In the genomic region with DNA sequence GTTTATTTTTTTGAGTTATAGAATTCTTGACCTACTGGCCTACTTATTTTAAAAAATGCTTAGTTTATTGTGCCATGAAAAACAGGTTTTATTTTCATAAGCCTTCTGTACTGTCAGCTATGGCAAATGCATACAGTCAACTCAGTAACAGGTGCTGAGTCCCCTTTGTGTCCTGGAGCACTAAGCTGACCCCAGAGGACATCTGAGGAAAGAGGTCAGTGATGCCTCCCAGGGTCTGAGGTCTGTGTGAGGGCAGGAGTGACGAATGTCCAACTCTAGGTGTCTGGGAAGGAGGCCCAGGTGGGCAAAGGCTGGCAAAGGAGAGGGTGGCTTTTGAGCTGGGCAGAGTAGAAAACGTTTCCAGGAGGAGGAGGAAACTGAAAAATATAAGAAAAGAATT, we compare ENCODE assay signal across 14 cellular contexts. TPM values are rescaled to one million over a fixed set of nuclear protein-coding genes. Genes with fewer than 3 reads are reported as not detected.
DNase-seq lines count a peak whose midpoint lies in the region; ATAC-seq and TF ChIP-seq lines count a peak whose summit lies in the region.
"Had no signal": no experiment of that assay in that cellular context is flagged by ENCODE, and none has a peak within 500 bp of the region (broad histone marks: within the 10 kb centered on the region; RNA-seq: fewer than 3 reads in every experiment).

No MANE protein-coding gene starts in this region.

- CTCF ChIA-PET in CD8-positive, alpha-beta T cell (lab: Charles Lee): interaction anchor here (0.7 to 1.6 kb wide), 3 partner anchors 7 to 113 kb away, joined by 3 to 4 read pairs (median 3); no protein-coding TSS in a partner anchor

- TF ChIP-seq CTCF in CD8-positive, alpha-beta T cell (IDR thresholded peaks at IDR 0.05): no peak
- no peak for TF ChIP-seq CTCF in neural crest cell (conservative IDR thresholded peaks at IDR 0.05)

- H3K36me3 ChIP-seq in CD8-positive, alpha-beta T cell (ENCODE audit: insufficient read depth, low read length): peaks cover 5% of the 10 kb centered on the region

- no peaks in the 10 kb centered on the region for H3K4me1 ChIP-seq in CD8-positive, alpha-beta T cell (ENCODE audit: insufficient read depth, low read length)
- H3K4me1 ChIP-seq: BLaER1 had no signal

- H3K27me3 ChIP-seq in CD8-positive, alpha-beta T cell (ENCODE audit: insufficient read depth, low read length): no peaks in the 10 kb centered on the region
- H3K27me3 ChIP-seq: BLaER1 had no signal

- intact Hi-C loops in CD8-positive, alpha-beta T cell (cut with DNase I, micrococcal nuclease): loop anchor here in 1 of 2 experiments (10.0 kb wide), 1 partner anchor 1114 kb away; no protein-coding TSS in a partner anchor

- no peak overlapping the region for H3K4me3 ChIP-seq in CD8-positive, alpha-beta T cell (ENCODE audit: low read depth, low read length)
- H3K4me3 ChIP-seq: BLaER1, GM23248, HAP-1 had no signal

- no peak for ATAC-seq in activated naive CD8-positive, alpha-beta T cell treated with anti-CD3 and anti-CD28 coated beads, Interleukin-2, amount 50 U/mL, for 24 hours
- no peak for ATAC-seq in CD8-positive, alpha-beta T cell
- no peak for ATAC-seq in stimulated activated naive B cell treated with anti-CD40 and anti-IgM and Interleukin-4, amounts not matched to agents 10 μg/mL and 1 μg/mL and 100 μg/mL, for 72 hours (replicated peaks)
- no peak for ATAC-seq in GM21786 (IDR thresholded peaks at IDR 0.05; ENCODE audit: unreplicated experiment)

- H3K4me3 Mint-ChIP-seq in activated naive CD8-positive, alpha-beta T cell treated with anti-CD3 and anti-CD28 coated beads, Interleukin-2, amount 50 U/mL, for 24 hours: no peak overlapping the region
- no peak overlapping the region for H3K4me3 Mint-ChIP-seq in activated naive CD8-positive, alpha-beta T cell treated with anti-CD3 and anti-CD28 coated beads for 36 hours
- H3K4me3 Mint-ChIP-seq in CD8-positive, alpha-beta T cell: no peak overlapping the region
- H3K4me3 Mint-ChIP-seq in neural crest cell: peak overlapping the region; percentile 22
- H3K4me3 Mint-ChIP-seq in stimulated activated naive B cell treated with anti-CD40 and anti-IgM and Interleukin-4, amounts not matched to agents 10 μg/mL and 1 μg/mL and 100 μg/mL, for 72 hours: no peak overlapping the region
- H3K4me3 Mint-ChIP-seq: CD14-positive monocyte; CD8-positive, alpha-beta memory T cell had no signal

- H3K9me3 Mint-ChIP-seq in activated naive CD8-positive, alpha-beta T cell treated with anti-CD3 and anti-CD28 coated beads, Interleukin-2, amount 50 U/mL, for 24 hours: no peaks in the 10 kb centered on the region
- H3K9me3 Mint-ChIP-seq in activated naive CD8-positive, alpha-beta T cell treated with anti-CD3 and anti-CD28 coated beads for 36 hours: no peaks in the 10 kb centered on the region
- no peaks in the 10 kb centered on the region for H3K9me3 Mint-ChIP-seq in CD8-positive, alpha-beta T cell
- H3K9me3 Mint-ChIP-seq in neural crest cell: no peaks in the 10 kb centered on the region
- H3K9me3 Mint-ChIP-seq in stimulated activated naive B cell treated with anti-CD40 and anti-IgM and Interleukin-4, amounts not matched to agents 10 μg/mL and 1 μg/mL and 100 μg/mL, for 72 hours: no peaks in the 10 kb centered on the region
- H3K9me3 Mint-ChIP-seq: CD14-positive monocyte; CD8-positive, alpha-beta memory T cell had no signal

- POLR2A ChIA-PET in CD8-positive, alpha-beta T cell (lab: Charles Lee): no interaction called here

- no peak for DNase-seq in activated naive CD8-positive, alpha-beta T cell treated with anti-CD3 and anti-CD28 coated beads, Interleukin-2, amount 50 U/mL, for 24 hours
- DNase-seq in activated naive CD8-positive, alpha-beta T cell treated with anti-CD3 and anti-CD28 coated beads for 36 hours: no peak
- no peak for DNase-seq in CD8-positive, alpha-beta T cell
- DNase-seq in neural crest cell (ENCODE audit: low read depth, low spot score): no peak
- no peak for DNase-seq in stimulated activated naive B cell treated with anti-CD40 and anti-IgM and Interleukin-4, amounts not matched to agents 10 μg/mL and 1 μg/mL and 100 μg/mL, for 72 hours
- DNase-seq in dedifferentiated amniotic fluid mesenchymal stem cell (ENCODE audit: extremely low spot score): no peak
- DNase-seq: 8988T; CD8-positive, alpha-beta memory T cell; COR-L47; GM23248 had no signal

- peaks cover 33% of the 10 kb centered on the region for H3K36me3 Mint-ChIP-seq in activated naive CD8-positive, alpha-beta T cell treated with anti-CD3 and anti-CD28 coated beads, Interleukin-2, amount 50 U/mL, for 24 hours (ENCODE audit: low read depth)
- peaks cover 22% of the 10 kb centered on the region for H3K36me3 Mint-ChIP-seq in activated naive CD8-positive, alpha-beta T cell treated with anti-CD3 and anti-CD28 coated beads for 36 hours
- peaks cover 55% of the 10 kb centered on the region for H3K36me3 Mint-ChIP-seq in CD8-positive, alpha-beta T cell
- peaks cover 13% of the 10 kb centered on the region for H3K36me3 Mint-ChIP-seq in neural crest cell (ENCODE audit: low read depth)
- peaks cover 33 to 49% of the 10 kb centered on the region in 2 donors for H3K36me3 Mint-ChIP-seq in stimulated activated naive B cell treated with anti-CD40 and anti-IgM and Interleukin-4, amounts not matched to agents 10 μg/mL and 1 μg/mL and 100 μg/mL, for 72 hours

- H3K27ac ChIP-seq in CD8-positive, alpha-beta T cell (ENCODE audit: low read depth, low read length): no peak overlapping the region
- H3K27ac ChIP-seq: BLaER1, GM23248 had no signal

- H3K27ac Mint-ChIP-seq in activated naive CD8-positive, alpha-beta T cell treated with anti-CD3 and anti-CD28 coated beads, Interleukin-2, amount 50 U/mL, for 24 hours: peak overlapping the region; percentile 33
- H3K27ac Mint-ChIP-seq in activated naive CD8-positive, alpha-beta T cell treated with anti-CD3 and anti-CD28 coated beads for 36 hours: no peak overlapping the region
- peak overlapping the region; percentile 37 for H3K27ac Mint-ChIP-seq in CD8-positive, alpha-beta T cell
- no peak overlapping the region for H3K27ac Mint-ChIP-seq in neural crest cell (ENCODE audit: unreplicated experiment)
- peak overlapping the region; percentile 0 for H3K27ac Mint-ChIP-seq in stimulated activated naive B cell treated with anti-CD40 and anti-IgM and Interleukin-4, amounts not matched to agents 10 μg/mL and 1 μg/mL and 100 μg/mL, for 72 hours
- H3K27ac Mint-ChIP-seq: CD8-positive, alpha-beta memory T cell had no signal

- no peaks in the 10 kb centered on the region for H3K4me1 Mint-ChIP-seq in activated naive CD8-positive, alpha-beta T cell treated with anti-CD3 and anti-CD28 coated beads, Interleukin-2, amount 50 U/mL, for 24 hours
- H3K4me1 Mint-ChIP-seq in activated naive CD8-positive, alpha-beta T cell treated with anti-CD3 and anti-CD28 coated beads for 36 hours: peaks cover under 1% of the 10 kb centered on the region
- no peaks in the 10 kb centered on the region for H3K4me1 Mint-ChIP-seq in CD8-positive, alpha-beta T cell (ENCODE audit: low read depth)
- H3K4me1 Mint-ChIP-seq in neural crest cell: no peaks in the 10 kb centered on the region
- H3K4me1 Mint-ChIP-seq in stimulated activated naive B cell treated with anti-CD40 and anti-IgM and Interleukin-4, amounts not matched to agents 10 μg/mL and 1 μg/mL and 100 μg/mL, for 72 hours: no peaks in the 10 kb centered on the region
- H3K4me1 Mint-ChIP-seq: CD14-positive monocyte; CD8-positive, alpha-beta memory T cell had no signal

- no peaks in the 10 kb centered on the region for H3K9me3 ChIP-seq in CD8-positive, alpha-beta T cell (ENCODE audit: low read length)
- H3K9me3 ChIP-seq: BLaER1, HAP-1 had no signal

- no peaks in the 10 kb centered on the region for H3K27me3 Mint-ChIP-seq in activated naive CD8-positive, alpha-beta T cell treated with anti-CD3 and anti-CD28 coated beads, Interleukin-2, amount 50 U/mL, for 24 hours
- H3K27me3 Mint-ChIP-seq in activated naive CD8-positive, alpha-beta T cell treated with anti-CD3 and anti-CD28 coated beads for 36 hours: no peaks in the 10 kb centered on the region
- H3K27me3 Mint-ChIP-seq in CD8-positive, alpha-beta T cell (ENCODE audit: low read depth): no peaks in the 10 kb centered on the region
- H3K27me3 Mint-ChIP-seq in neural crest cell (ENCODE audit: low read depth): no peaks in the 10 kb centered on the region
- H3K27me3 Mint-ChIP-seq in stimulated activated naive B cell treated with anti-CD40 and anti-IgM and Interleukin-4, amounts not matched to agents 10 μg/mL and 1 μg/mL and 100 μg/mL, for 72 hours: no peaks in the 10 kb centered on the region
- H3K27me3 Mint-ChIP-seq: CD8-positive, alpha-beta memory T cell had no signal

RNA-seq across cellular contexts. Expression of gene TMEM201, which starts 7.8 kb away (rescaled TPM):
- 10 to 100 TPM; 31.6 to 32.2 TPM for total RNA-seq in activated naive CD8-positive, alpha-beta T cell treated with anti-CD3 and anti-CD28 coated beads for 36 hours
- 10 to 100 TPM; 10.7 to 11.5 TPM for total RNA-seq in CD8-positive, alpha-beta T cell
- total RNA-seq in neural crest cell: 40.7 and 41.4 TPM in 2 replicates

RNA-seq across cellular contexts. Expression of gene SLC25A33, which starts 41.7 kb away (rescaled TPM):
- 10 to 100 TPM; 11.1 to 13.2 TPM for total RNA-seq in activated naive CD8-positive, alpha-beta T cell treated with anti-CD3 and anti-CD28 coated beads for 36 hours
- total RNA-seq in CD8-positive, alpha-beta T cell: 10 to 100 TPM; 10.1 to 11.2 TPM
- 13.3 and 13.5 TPM in 2 replicates for total RNA-seq in neural crest cell

Comparison
In these comparisons a context has a peak if more than half of its experiments do, and no peak if none do; other contexts are left out.
1. H3K27ac Mint-ChIP-seq: peak in activated naive CD8-positive, alpha-beta T cell treated with anti-CD3 and anti-CD28 coated beads, Interleukin-2, amount 50 U/mL, for 24 hours (single experiment), CD8-positive, alpha-beta T cell (single experiment) and stimulated activated naive B cell treated with anti-CD40 and anti-IgM and Interleukin-4, amounts not matched to agents 10 μg/mL and 1 μg/mL and 100 μg/mL, for 72 hours (single experiment); none in activated naive CD8-positive, alpha-beta T cell treated with anti-CD3 and anti-CD28 coated beads for 36 hours (single experiment) and neural crest cell (single experiment).